In the genomic region with DNA sequence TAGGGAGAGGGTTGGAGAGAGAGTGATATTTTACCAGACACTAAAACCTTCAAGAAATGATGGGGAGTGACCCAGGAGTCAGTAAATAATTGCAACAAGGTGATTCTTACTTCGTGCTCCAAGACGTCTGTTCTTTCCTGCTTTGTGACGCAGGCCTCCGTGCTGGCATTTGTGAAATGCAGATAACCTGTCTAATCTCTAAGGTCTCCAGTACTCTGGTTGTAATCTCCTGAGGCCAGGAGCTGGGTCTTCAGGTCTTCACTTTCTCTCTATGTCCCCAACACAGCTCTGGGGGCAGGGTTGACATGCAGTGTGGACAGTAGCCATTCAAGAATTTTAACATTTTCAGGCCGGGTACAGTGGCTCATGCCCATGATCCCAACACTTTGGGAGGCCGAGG, we compare ENCODE assay signal across 1 cellular context.
TF ChIP-seq lines count a peak whose summit lies in the region.

No MANE protein-coding gene starts in this region.

TF ChIP-seq in K562, 482 proteins besides CTCF, POLR2A, EP300 and RAD21 (continued from another document):
- TF ChIP-seq ZNF134 (CRISPR knock-in tag; conservative IDR thresholded peaks at IDR 0.05) (no peak), PHB2 (IDR thresholded peaks at IDR 0.05; ENCODE audit: low read depth) (peak; percentile 56; the same call in 1 of the 2 replicates), CBX5 (IDR thresholded peaks at IDR 0.05; ENCODE audit: borderline replicate concordance, low read depth) (no peak), HDAC8 (tag; IDR thresholded peaks at IDR 0.05) (no peak), ZC3H4 (CRISPR knock-in tag; IDR thresholded peaks at IDR 0.05; ENCODE audit: borderline replicate concordance) (no peak), KLF16 (IDR thresholded peaks at IDR 0.05) (peak; percentile 76; the same call in 1 of the 2 replicates), TEAD4 (IDR thresholded peaks at IDR 0.05; ENCODE audit: low read length) (peak; percentile 94), TEAD4 (CRISPR knock-in tag; IDR thresholded peaks at IDR 0.05; ENCODE audit: borderline replicate concordance) (no peak), NEUROD1 (IDR thresholded peaks at IDR 0.05; ENCODE audit: borderline replicate concordance, low read depth, low read length, partially characterized antibody) (peak; percentile 15), CXXC5 (CRISPR knock-in tag; IDR thresholded peaks at IDR 0.05) (peak; percentile 79), GABPB1 (CRISPR knock-in tag; IDR thresholded peaks at IDR 0.05) (no peak), KLF10 (CRISPR knock-in tag; IDR thresholded peaks at IDR 0.05) (no peak), PTTG1 (tag; IDR thresholded peaks at IDR 0.05; ENCODE audit: low read depth) (no peak), SP1 (CRISPR knock-in tag; IDR thresholded peaks at IDR 0.05) (no peak), TRIM24 (IDR thresholded peaks at IDR 0.05) (peak; percentile 49 to 81; a peak in 3 of 4 replicates), ZNF644 (tag; IDR thresholded peaks at IDR 0.05; ENCODE audit: low read depth) (no peak), ZC3H11A (IDR thresholded peaks at IDR 0.05; ENCODE audit: low read depth, low read length) (no peak), ZNF583 (CRISPR knock-in tag; IDR thresholded peaks at IDR 0.05) (no peak)
